ENCODE assay signal across 28 cellular contexts in genomic region chr17:73879987-73880386, GRCh38.
"Had no signal": no experiment of that assay in that cellular context is flagged by ENCODE, and none has a peak within 500 bp of the region (broad histone marks: within the 10 kb centered on the region; RNA-seq: fewer than 3 reads in every experiment).

No MANE protein-coding gene starts in this region.

- ATAC-seq: activated T-helper 17 cell treated with anti-CD3 and anti-CD28 coated beads, Interleukin-2, amount 50 U/mL, for 72 hours; effector memory CD8-positive, alpha-beta T cell; gastroesophageal sphincter; natural killer cell; upper lobe of right lung; WTC11 had no signal

- H3K27ac ChIP-seq: brain microvascular endothelial cell, coronary artery, dorsolateral prefrontal cortex, gastroesophageal sphincter, hepatocyte, left ventricle myocardium inferior, neural progenitor cell, right atrium auricular region, suprapubic skin, tibial artery, upper lobe of right lung had no signal

- DNase-seq: activated CD4-positive, alpha-beta memory T cell treated with anti-CD3 and anti-CD28 coated beads, Interleukin-2, amount 10 ng/mL, durations not matched to agents 7 days and 5 days; activated CD4-positive, alpha-beta T cell treated with anti-CD3 and anti-CD28 coated beads for 1 hour; activated CD4-positive, alpha-beta T cell treated with anti-CD3 and anti-CD28 coated beads, Interleukin-2, amount 10 ng/mL, durations not matched to agents 7 days and 5 days; activated CD8-positive, alpha-beta memory T cell treated with anti-CD3 and anti-CD28 coated beads, Interleukin-2, amount 50 U/mL, for 48 hours; activated gamma-delta T cell treated with Interleukin-2 at 50 U/mL for 16 hours; activated naive CD4-positive, alpha-beta T cell treated with anti-CD3 and anti-CD28 coated beads, Interleukin-2, amount 50 U/mL, for 16 hours; activated T-cell treated with anti-CD3 and anti-CD28 coated beads, Interleukin-2, amount 50 U/mL, for 24 hours; amniotic stem cell; brain microvascular endothelial cell; dorsolateral prefrontal cortex; effector memory CD8-positive, alpha-beta T cell; islet precursor cell; left ventricle myocardium inferior; mesendoderm; natural killer cell; stimulated activated CD4-positive, alpha-beta T cell treated with anti-CD3 and anti-CD28 coated beads, Interleukin-15, amount 100 ng/mL, for 24 hours; stimulated activated CD4-positive, alpha-beta T cell treated with anti-CD3 and anti-CD28 coated beads, Interleukin-2, amount 100 ng/mL, for 24 hours; stimulated activated naive CD4-positive, alpha-beta T cell; tibial artery; upper lobe of right lung had no signal
